In genomic region chr22:33515733-33516297, GRCh38 we compare ENCODE assay signal across 1 cellular context.
TF ChIP-seq lines count a peak whose summit lies in the region.

No MANE protein-coding gene starts in this region.

TF ChIP-seq in GM23338, 12 proteins besides CTCF, POLR2A, EP300 and RAD21 (continued from another document):
- TF ChIP-seq, protein P1, sequence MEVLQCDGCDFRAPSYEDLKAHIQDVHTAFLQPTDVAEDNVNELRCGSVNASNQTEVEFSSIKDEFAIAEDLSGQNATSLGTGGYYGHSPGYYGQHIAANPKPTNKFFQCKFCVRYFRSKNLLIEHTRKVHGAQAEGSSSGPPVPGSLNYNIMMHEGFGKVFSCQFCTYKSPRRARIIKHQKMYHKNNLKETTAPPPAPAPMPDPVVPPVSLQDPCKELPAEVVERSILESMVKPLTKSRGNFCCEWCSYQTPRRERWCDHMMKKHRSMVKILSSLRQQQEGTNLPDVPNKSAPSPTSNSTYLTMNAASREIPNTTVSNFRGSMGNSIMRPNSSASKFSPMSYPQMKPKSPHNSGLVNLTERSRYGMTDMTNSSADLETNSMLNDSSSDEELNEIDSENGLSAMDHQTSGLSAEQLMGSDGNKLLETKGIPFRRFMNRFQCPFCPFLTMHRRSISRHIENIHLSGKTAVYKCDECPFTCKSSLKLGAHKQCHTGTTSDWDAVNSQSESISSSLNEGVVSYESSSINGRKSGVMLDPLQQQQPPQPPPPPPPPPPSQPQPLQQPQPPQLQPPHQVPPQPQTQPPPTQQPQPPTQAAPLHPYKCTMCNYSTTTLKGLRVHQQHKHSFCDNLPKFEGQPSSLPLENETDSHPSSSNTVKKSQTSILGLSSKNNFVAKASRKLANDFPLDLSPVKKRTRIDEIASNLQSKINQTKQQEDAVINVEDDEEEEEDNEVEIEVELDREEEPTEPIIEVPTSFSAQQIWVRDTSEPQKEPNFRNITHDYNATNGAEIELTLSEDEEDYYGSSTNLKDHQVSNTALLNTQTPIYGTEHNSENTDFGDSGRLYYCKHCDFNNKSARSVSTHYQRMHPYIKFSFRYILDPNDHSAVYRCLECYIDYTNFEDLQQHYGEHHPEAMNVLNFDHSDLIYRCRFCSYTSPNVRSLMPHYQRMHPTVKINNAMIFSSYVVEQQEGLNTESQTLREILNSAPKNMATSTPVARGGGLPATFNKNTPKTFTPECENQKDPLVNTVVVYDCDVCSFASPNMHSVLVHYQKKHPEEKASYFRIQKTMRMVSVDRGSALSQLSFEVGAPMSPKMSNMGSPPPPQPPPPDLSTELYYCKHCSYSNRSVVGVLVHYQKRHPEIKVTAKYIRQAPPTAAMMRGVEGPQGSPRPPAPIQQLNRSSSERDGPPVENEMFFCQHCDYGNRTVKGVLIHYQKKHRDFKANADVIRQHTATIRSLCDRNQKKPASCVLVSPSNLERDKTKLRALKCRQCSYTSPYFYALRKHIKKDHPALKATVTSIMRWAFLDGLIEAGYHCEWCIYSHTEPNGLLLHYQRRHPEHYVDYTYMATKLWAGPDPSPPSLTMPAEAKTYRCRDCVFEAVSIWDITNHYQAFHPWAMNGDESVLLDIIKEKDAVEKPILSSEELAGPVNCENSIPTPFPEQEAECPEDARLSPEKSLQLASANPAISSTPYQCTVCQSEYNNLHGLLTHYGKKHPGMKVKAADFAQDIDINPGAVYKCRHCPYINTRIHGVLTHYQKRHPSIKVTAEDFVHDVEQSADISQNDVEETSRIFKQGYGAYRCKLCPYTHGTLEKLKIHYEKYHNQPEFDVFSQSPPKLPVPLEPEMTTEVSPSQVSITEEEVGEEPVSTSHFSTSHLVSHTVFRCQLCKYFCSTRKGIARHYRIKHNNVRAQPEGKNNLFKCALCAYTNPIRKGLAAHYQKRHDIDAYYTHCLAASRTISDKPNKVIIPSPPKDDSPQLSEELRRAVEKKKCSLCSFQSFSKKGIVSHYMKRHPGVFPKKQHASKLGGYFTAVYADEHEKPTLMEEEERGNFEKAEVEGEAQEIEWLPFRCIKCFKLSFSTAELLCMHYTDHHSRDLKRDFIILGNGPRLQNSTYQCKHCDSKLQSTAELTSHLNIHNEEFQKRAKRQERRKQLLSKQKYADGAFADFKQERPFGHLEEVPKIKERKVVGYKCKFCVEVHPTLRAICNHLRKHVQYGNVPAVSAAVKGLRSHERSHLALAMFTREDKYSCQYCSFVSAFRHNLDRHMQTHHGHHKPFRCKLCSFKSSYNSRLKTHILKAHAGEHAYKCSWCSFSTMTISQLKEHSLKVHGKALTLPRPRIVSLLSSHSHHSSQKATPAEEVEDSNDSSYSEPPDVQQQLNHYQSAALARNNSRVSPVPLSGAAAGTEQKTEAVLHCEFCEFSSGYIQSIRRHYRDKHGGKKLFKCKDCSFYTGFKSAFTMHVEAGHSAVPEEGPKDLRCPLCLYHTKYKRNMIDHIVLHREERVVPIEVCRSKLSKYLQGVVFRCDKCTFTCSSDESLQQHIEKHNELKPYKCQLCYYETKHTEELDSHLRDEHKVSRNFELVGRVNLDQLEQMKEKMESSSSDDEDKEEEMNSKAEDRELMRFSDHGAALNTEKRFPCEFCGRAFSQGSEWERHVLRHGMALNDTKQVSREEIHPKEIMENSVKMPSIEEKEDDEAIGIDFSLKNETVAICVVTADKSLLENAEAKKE (CRISPR knock-in tag; IDR thresholded peaks at IDR 0.05), result no peak
- TF ChIP-seq POLR2AphosphoS5 (IDR thresholded peaks at IDR 0.05; ENCODE audit: low read depth) (no peak), ZNF114 (CRISPR knock-in tag; IDR thresholded peaks at IDR 0.05) (no peak), EZH2phosphoT487 (IDR thresholded peaks at IDR 0.05; ENCODE audit: unreplicated experiment) (no peak), ZNF331 (CRISPR knock-in tag; IDR thresholded peaks at IDR 0.05; ENCODE audit: low read depth) (no peak)
